Comparison of ENCODE assay signal across 26 cellular contexts in the genomic region with DNA sequence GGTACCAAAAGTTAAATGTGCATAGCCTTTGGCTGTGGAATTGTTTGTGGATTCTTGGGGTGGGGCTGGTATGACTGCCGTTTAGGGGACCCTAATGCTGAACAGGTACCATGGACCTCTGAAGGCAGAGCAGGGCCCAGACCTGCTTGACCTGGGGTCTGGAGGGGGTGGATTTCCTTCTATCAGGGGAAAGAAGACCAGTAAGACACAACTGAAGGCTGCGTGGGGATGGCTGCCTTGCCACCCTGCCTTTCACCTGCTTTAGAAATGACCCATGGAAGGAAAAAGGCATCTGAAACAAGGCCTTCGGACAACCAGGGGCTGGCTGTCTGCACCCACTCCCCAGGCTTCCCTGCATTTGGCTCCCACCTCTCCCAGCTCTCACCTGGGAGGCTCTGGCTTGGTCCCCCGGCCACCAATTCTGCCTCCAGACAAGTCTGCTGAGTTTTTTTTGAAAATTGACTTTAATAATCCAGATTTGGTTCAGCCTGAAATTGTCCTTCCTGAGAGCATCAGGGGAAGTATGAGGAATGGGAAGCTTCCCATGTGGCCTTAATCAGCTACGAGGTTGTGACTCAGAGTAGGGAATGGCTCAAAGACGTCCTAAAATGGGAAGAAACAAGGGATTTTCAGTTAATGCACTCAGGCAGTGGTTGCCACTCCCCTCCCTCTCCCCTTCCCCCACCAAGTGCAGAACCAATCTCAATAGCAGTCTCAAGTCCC. TPM values are rescaled to one million over a fixed set of nuclear protein-coding genes. Genes with fewer than 3 reads are reported as not detected.
A peak's percentile ranks its signal among the peaks of the same experiment; 100 is the strongest.
DNase-seq lines count a peak whose midpoint lies in the region; ATAC-seq and TF ChIP-seq lines count a peak whose summit lies in the region.
"Had no signal": no experiment of that assay in that cellular context is flagged by ENCODE, and none has a peak within 500 bp of the region (broad histone marks: within the 10 kb centered on the region; RNA-seq: fewer than 3 reads in every experiment).

No MANE protein-coding gene starts in this region.

- no peak for TF ChIP-seq CTCF in endodermal cell (conservative IDR thresholded peaks at IDR 0.05)
- TF ChIP-seq CTCF in neural crest cell (conservative IDR thresholded peaks at IDR 0.05): no peak
- no peak for TF ChIP-seq CTCF in CD4-positive, alpha-beta T cell (IDR thresholded peaks at IDR 0.05)

- no peak overlapping the region for H3K9ac ChIP-seq in endodermal cell (ENCODE audit: extremely low read depth, low read length, poor library complexity, severe bottlenecking)

- H3K4me3 Mint-ChIP-seq in endodermal cell: no peak overlapping the region
- no peak overlapping the region for H3K4me3 Mint-ChIP-seq in neural crest cell
- no peak overlapping the region for H3K4me3 Mint-ChIP-seq in activated T-cell treated with anti-CD3 and anti-CD28 coated beads, Interleukin-2, amount 50 U/mL, for 72 hours
- no peak overlapping the region for H3K4me3 Mint-ChIP-seq in CD4-positive, alpha-beta T cell
- H3K4me3 Mint-ChIP-seq: activated naive CD4-positive, alpha-beta T cell treated with anti-CD3 and anti-CD28 coated beads for 36 hours had no signal

- ATAC-seq in activated T-cell treated with anti-CD3 and anti-CD28 coated beads, Interleukin-2, amount 50 U/mL, for 72 hours (replicated peaks in 1 of 2): no peak
- no peak for ATAC-seq in CD4-positive, alpha-beta T cell (ENCODE audit: poor library complexity)
- no peak for ATAC-seq in GM21447 (IDR thresholded peaks at IDR 0.05; ENCODE audit: unreplicated experiment)
- ATAC-seq: body of pancreas, left lobe of liver, mucosa of descending colon had no signal

- H3K27me3 ChIP-seq in endodermal cell (ENCODE audit: control insufficient read depth, insufficient read depth, low read length, poor library complexity, severe bottlenecking): peaks cover 35% of the 10 kb centered on the region
- peaks cover 13% of the 10 kb centered on the region for H3K27me3 ChIP-seq in CD4-positive, alpha-beta T cell (ENCODE audit: control insufficient read depth, insufficient read depth, low read length)
- H3K27me3 ChIP-seq: body of pancreas had no signal

- H3K9me3 ChIP-seq in endodermal cell (ENCODE audit: control insufficient read depth, low read length): no peaks in the 10 kb centered on the region
- no peaks in the 10 kb centered on the region for H3K9me3 ChIP-seq in CD4-positive, alpha-beta T cell (ENCODE audit: control insufficient read depth, low read length)
- H3K9me3 ChIP-seq: body of pancreas, mucosa of descending colon, spleen had no signal

- intact Hi-C loops in CD4-positive, alpha-beta T cell (cut with DNase I, micrococcal nuclease): loop anchor here in 1 of 2 experiments (10.0 kb wide), 1 partner anchor 296 kb away; no protein-coding TSS in a partner anchor

- CTCF ChIA-PET in CD4-positive, alpha-beta T cell (lab: Charles Lee): no interaction called here

- POLR2A ChIA-PET in CD4-positive, alpha-beta T cell (lab: Charles Lee): no interaction called here

- no peaks in the 10 kb centered on the region for H3K36me3 ChIP-seq in endodermal cell (ENCODE audit: control insufficient read depth, insufficient read depth, low read length)
- H3K36me3 ChIP-seq: spleen had no signal

- H3K27me3 Mint-ChIP-seq in endodermal cell (ENCODE audit: insufficient read depth) (peaks cover 46% of the 10 kb centered on the region), neural crest cell (ENCODE audit: low read depth) (peaks cover 73% of the 10 kb centered on the region)
- peaks cover 32% of the 10 kb centered on the region for H3K27me3 Mint-ChIP-seq in activated T-cell treated with anti-CD3 and anti-CD28 coated beads, Interleukin-2, amount 50 U/mL, for 72 hours (ENCODE audit: low read depth)
- H3K27me3 Mint-ChIP-seq in CD4-positive, alpha-beta T cell: peaks cover 75% of the 10 kb centered on the region

- H3K4me1 Mint-ChIP-seq in endodermal cell (no peaks in the 10 kb centered on the region), neural crest cell (peaks cover 11% of the 10 kb centered on the region)
- no peaks in the 10 kb centered on the region for H3K4me1 Mint-ChIP-seq in activated T-cell treated with anti-CD3 and anti-CD28 coated beads, Interleukin-2, amount 50 U/mL, for 72 hours (ENCODE audit: low read depth)
- H3K4me1 Mint-ChIP-seq in CD4-positive, alpha-beta T cell (ENCODE audit: low read depth): no peaks in the 10 kb centered on the region

- H3K4me1 ChIP-seq in endodermal cell (ENCODE audit: control insufficient read depth, insufficient read depth, low read length): no peaks in the 10 kb centered on the region
- H3K4me1 ChIP-seq: body of pancreas, spleen had no signal

- no peaks in the 10 kb centered on the region for H3K36me3 Mint-ChIP-seq in endodermal cell (ENCODE audit: low read depth)
- no peaks in the 10 kb centered on the region for H3K36me3 Mint-ChIP-seq in neural crest cell (ENCODE audit: low read depth)
- H3K36me3 Mint-ChIP-seq in activated T-cell treated with anti-CD3 and anti-CD28 coated beads, Interleukin-2, amount 50 U/mL, for 72 hours (ENCODE audit: insufficient read depth in 2 of 2): no peaks in the 10 kb centered on the region
- H3K36me3 Mint-ChIP-seq in CD4-positive, alpha-beta T cell (ENCODE audit: low read depth): no peaks in the 10 kb centered on the region

- no peak overlapping the region for H3K27ac Mint-ChIP-seq in endodermal cell
- H3K27ac Mint-ChIP-seq in neural crest cell (ENCODE audit: unreplicated experiment): peak overlapping the region; percentile 48
- H3K27ac Mint-ChIP-seq in activated T-cell treated with anti-CD3 and anti-CD28 coated beads, Interleukin-2, amount 50 U/mL, for 72 hours: no peak overlapping the region
- no peak overlapping the region for H3K27ac Mint-ChIP-seq in CD4-positive, alpha-beta T cell
- H3K27ac Mint-ChIP-seq: activated naive CD4-positive, alpha-beta T cell treated with anti-CD3 and anti-CD28 coated beads for 36 hours had no signal

- H3K27ac ChIP-seq in endodermal cell (ENCODE audit: low read depth, low read length): peak overlapping the region; percentile 48
- no peak overlapping the region for H3K27ac ChIP-seq in CD4-positive, alpha-beta T cell (ENCODE audit: low read depth, low read length)
- H3K27ac ChIP-seq: body of pancreas, spleen had no signal

- peak; percentile 86 for DNase-seq in AG20443 (ENCODE audit: low spot score)
- DNase-seq in RPMI7951 (ENCODE audit: low read depth): peak; percentile 84
- no peak for DNase-seq in endodermal cell
- DNase-seq in neural crest cell (ENCODE audit: low read depth, low spot score): no peak
- DNase-seq in activated T-cell treated with anti-CD3 and anti-CD28 coated beads, Interleukin-2, amount 50 U/mL, for 72 hours: no peak
- DNase-seq in amygdala (lab: John Stamatoyannopoulos, UW): no peak
- DNase-seq in CD4-positive, alpha-beta T cell: no peak
- DNase-seq: activated CD4-positive, alpha-beta T cell treated with anti-CD3 and anti-CD28 coated beads, Interleukin-2, amount 50 U/mL, for 4 hours; activated naive CD4-positive, alpha-beta T cell treated with anti-CD3 and anti-CD28 coated beads for 36 hours; dermis blood vessel endothelial cell; DND-41; glutamatergic neuron; Kasumi-1; mucosa of descending colon; NCI-H1105; NCI-H2081 treated with DMSO at 0.1 percent for 48 hours; NCI-H510A treated with DMSO at 0.1 percent for 48 hours; spleen; T-helper 1 cell had no signal

- H3K9me3 Mint-ChIP-seq in endodermal cell: no peaks in the 10 kb centered on the region
- no peaks in the 10 kb centered on the region for H3K9me3 Mint-ChIP-seq in neural crest cell
- H3K9me3 Mint-ChIP-seq in activated T-cell treated with anti-CD3 and anti-CD28 coated beads, Interleukin-2, amount 50 U/mL, for 72 hours: no peaks in the 10 kb centered on the region
- H3K9me3 Mint-ChIP-seq in CD4-positive, alpha-beta T cell: no peaks in the 10 kb centered on the region
- H3K9me3 Mint-ChIP-seq: activated naive CD4-positive, alpha-beta T cell treated with anti-CD3 and anti-CD28 coated beads for 36 hours had no signal

- 75 to 77% methylated on average over 4 to 6 of the region's 6 CpGs for WGBS in endodermal cell (ENCODE audit: insufficient coverage in 1 of 2, insufficient read length in 1 of 2), 2 experiments

- H3K4me3 ChIP-seq in endodermal cell (ENCODE audit: low read length): no peak overlapping the region
- H3K4me3 ChIP-seq: body of pancreas, mucosa of descending colon, spleen had no signal

RNA-seq across cellular contexts. Expression of a gene that starts 17.8 kb away (rescaled TPM):
- total RNA-seq in RPMI7951 (2014; rRNA removed; shearing (Covaris generic)): not detected in 2 replicates
- total RNA-seq in endodermal cell: not detected
- polyA plus RNA-seq in endodermal cell (2013, experiment 1 of 2): not detected
- polyA plus RNA-seq in endodermal cell (2013, experiment 2 of 2): not detected
- not detected in 2 replicates for total RNA-seq in neural crest cell
- not detected for total RNA-seq in activated T-cell treated with anti-CD3 and anti-CD28 coated beads, Interleukin-2, amount 50 U/mL, for 72 hours
- total RNA-seq in CD4-positive, alpha-beta T cell: not detected
- total RNA-seq: activated naive CD4-positive, alpha-beta T cell treated with anti-CD3 and anti-CD28 coated beads for 36 hours; body of pancreas; dermis blood vessel endothelial cell; epithelial cell of proximal tubule; HT-29; left lobe of liver; mucosa of descending colon; renal cortical epithelial cell; subcutaneous adipose tissue had no signal
- polyA plus RNA-seq: spleen had no signal

RNA-seq across cellular contexts. Expression of a gene that starts 37.3 kb away (rescaled TPM):
- total RNA-seq in RPMI7951 (2014; rRNA removed; shearing (Covaris generic)): 80.4 and 101 TPM in 2 replicates
- total RNA-seq in endodermal cell (10 to 100 TPM; 54.6 to 76.1 TPM), neural crest cell (36.9 and 39.5 TPM in 2 replicates)
- 48.9 TPM for polyA plus RNA-seq in endodermal cell (2013, experiment 1 of 2)
- 41.6 TPM for polyA plus RNA-seq in endodermal cell (2013, experiment 2 of 2)
- total RNA-seq in activated T-cell treated with anti-CD3 and anti-CD28 coated beads, Interleukin-2, amount 50 U/mL, for 72 hours: 10 to 100 TPM; 61.5 to 71.0 TPM
- total RNA-seq in CD4-positive, alpha-beta T cell: 10 to 100 TPM; 99.0 to 99.9 TPM

RNA-seq across cellular contexts. Expression of a gene that starts 41.2 kb away (rescaled TPM):
- 3.2 and 4.4 TPM in 2 replicates for total RNA-seq in RPMI7951 (2014; rRNA removed; shearing (Covaris generic))
- total RNA-seq in endodermal cell (1 to 10 TPM in 1 of 2 donors, under 1 TPM in 1; 0.44 to 1.1 TPM), neural crest cell (3.2 and 4.1 TPM in 2 replicates)
- polyA plus RNA-seq in endodermal cell (2013, experiment 1 of 2): 6.5 TPM
- 4.9 TPM for polyA plus RNA-seq in endodermal cell (2013, experiment 2 of 2)
- total RNA-seq in activated T-cell treated with anti-CD3 and anti-CD28 coated beads, Interleukin-2, amount 50 U/mL, for 72 hours: 1 to 10 TPM; 1.7 to 2.5 TPM
- total RNA-seq in CD4-positive, alpha-beta T cell: not detected
- total RNA-seq: activated naive CD4-positive, alpha-beta T cell treated with anti-CD3 and anti-CD28 coated beads for 36 hours; HT-29; left lobe of liver; spleen; subcutaneous adipose tissue had no signal

Comparison
In these comparisons a context has a peak if more than half of its experiments do, and no peak if none do; other contexts are left out.
1. DNase-seq: peak in AG20443 (single experiment) and RPMI7951 (single experiment); none in endodermal cell (single experiment), neural crest cell (single experiment), activated T-cell treated with anti-CD3 and anti-CD28 coated beads, Interleukin-2, amount 50 U/mL, for 72 hours (0 of 2), amygdala (0 of 56) and CD4-positive, alpha-beta T cell (0 of 10).